ENCODE assay signal across 25 cellular contexts in the genomic region with DNA sequence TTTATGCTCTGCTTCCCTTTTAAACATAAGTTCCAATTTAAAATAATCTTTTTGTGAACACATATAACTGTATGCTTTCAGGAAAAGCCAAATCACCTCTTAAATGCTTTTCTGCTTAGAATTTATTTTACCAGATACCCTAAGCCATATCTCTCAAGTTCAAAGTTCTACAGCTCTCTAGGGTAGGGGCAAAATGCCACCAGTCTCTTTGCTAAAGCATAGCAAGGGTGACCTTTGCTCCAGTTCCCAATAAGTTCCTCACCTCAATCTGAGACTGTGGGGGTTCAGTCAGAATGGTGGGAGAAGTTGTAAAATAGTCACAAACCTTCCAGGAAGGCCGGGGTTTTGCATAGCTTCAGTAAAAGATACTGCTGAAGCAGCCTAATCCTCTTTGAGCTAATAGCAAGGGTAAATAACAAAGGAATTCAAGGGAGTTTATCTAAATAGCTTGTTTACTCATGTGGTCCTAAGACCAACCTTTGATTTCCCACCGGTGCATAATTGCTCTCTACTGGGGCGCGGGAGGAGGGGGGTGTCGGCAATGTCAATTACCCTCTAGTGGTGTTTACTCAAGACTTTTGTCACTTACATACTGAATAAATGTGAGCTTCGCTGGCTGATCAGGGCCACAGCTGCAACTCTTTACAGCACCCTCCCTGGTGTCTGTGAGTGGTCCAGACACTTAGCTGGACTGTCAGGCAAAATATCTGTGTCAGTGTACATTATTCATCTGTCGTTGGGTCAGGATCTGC.
DNase-seq lines count a peak whose midpoint lies in the region; ATAC-seq and TF ChIP-seq lines count a peak whose summit lies in the region.
"Had no signal": no experiment of that assay in that cellular context is flagged by ENCODE, and none has a peak within 500 bp of the region (broad histone marks: within the 10 kb centered on the region; RNA-seq: fewer than 3 reads in every experiment).

No MANE protein-coding gene starts in this region.

- POLR2A ChIA-PET in MCF 10A (lab: Yijun Ruan, JAX): interaction anchor here (0.6 kb wide), 1 partner anchor 1290 kb away, joined by 3 read pairs; no protein-coding TSS in a partner anchor

- intact Hi-C loops in Right ventricle myocardium inferior (cut with DNase I): no loop called here
- intact Hi-C loops in left ventricle myocardium inferior (cut with micrococcal nuclease): no loop called here
- intact Hi-C loops in right lobe of liver (cut with DNase I): no loop called here
- intact Hi-C loops in upper lobe of right lung (cut with DNase I): no loop called here
- intact Hi-C loops in MCF 10A (cut with micrococcal nuclease): no loop called here

- no peak overlapping the region for H3K4me3 Mint-ChIP-seq in MCF 10A (ENCODE audit: unreplicated experiment)
- H3K4me3 Mint-ChIP-seq: activated CD8-positive, alpha-beta T cell treated with anti-CD3 and anti-CD28 coated beads for 36 hours; activated naive CD8-positive, alpha-beta T cell treated with anti-CD3 and anti-CD28 coated beads, Interleukin-2, amount 10 ng/mL, durations not matched to agents 7 days and 5 days; CD8-positive, alpha-beta T cell; central memory CD8-positive, alpha-beta T cell; HFFc6 had no signal

- no peak overlapping the region for H3K9ac ChIP-seq in NT2/D1 (ENCODE audit: insufficient read length, low read depth)

- TF ChIP-seq CTCF in left ventricle myocardium inferior (IDR thresholded peaks at IDR 0.05; ENCODE audit: borderline replicate concordance) (no peak), right lobe of liver (IDR thresholded peaks at IDR 0.05) (no peak), upper lobe of right lung (IDR thresholded peaks at IDR 0.05) (no peak), MCF 10A (IDR thresholded peaks at IDR 0.05; ENCODE audit: unreplicated experiment) (no peak)

- no peak for TF ChIP-seq POLR2A in right lobe of liver (IDR thresholded peaks at IDR 0.05)

- no peaks in the 10 kb centered on the region for H3K36me3 Mint-ChIP-seq in MCF 10A (ENCODE audit: insufficient read depth, unreplicated experiment)
- H3K36me3 Mint-ChIP-seq: activated naive CD8-positive, alpha-beta T cell treated with anti-CD3 and anti-CD28 coated beads, Interleukin-2, amount 10 ng/mL, durations not matched to agents 7 days and 5 days; CD8-positive, alpha-beta T cell had no signal

- CTCF ChIA-PET in MCF 10A (lab: Yijun Ruan, JAX): no interaction called here

- H3K9me3 ChIP-seq in left ventricle myocardium inferior (replicated peaks) (peaks cover 25% of the 10 kb centered on the region), NT2/D1 (ENCODE audit: insufficient read depth, low read length) (peaks cover 16% of the 10 kb centered on the region), right lobe of liver (no peaks in the 10 kb centered on the region), upper lobe of right lung (no peaks in the 10 kb centered on the region)
- H3K9me3 ChIP-seq: tibial artery had no signal

- DNase-seq in Right ventricle myocardium inferior (ENCODE audit: missing footprints) (no peak), left ventricle myocardium inferior (no peak), NT2/D1 (ENCODE audit: low read depth, low spot score) (peak; percentile 68), right lobe of liver (no peak), upper lobe of right lung (no peak), SHP77 (lab: John Stamatoyannopoulos, UW) (no peak), MCF 10A (ENCODE audit: unreplicated experiment) (no peak)
- DNase-seq: activated CD4-positive, CD25-positive, alpha-beta regulatory T cell treated with anti-CD3 and anti-CD28 coated beads, Interleukin-2, amount 50 U/mL, for 72 hours; activated CD8-positive, alpha-beta T cell treated with anti-CD3 and anti-CD28 coated beads for 36 hours; activated effector memory CD4-positive, alpha-beta T cell treated with anti-CD3 and anti-CD28 coated beads, Interleukin-2, amount 50 U/mL, for 16 hours; activated naive CD8-positive, alpha-beta T cell treated with anti-CD3 and anti-CD28 coated beads, Interleukin-2, amount 10 ng/mL, durations not matched to agents 7 days and 5 days; CD8-positive, alpha-beta T cell; DMS153; HFFc6; KBM-7; NCI-H1694; PC-3; posterior cingulate gyrus; SHP77 treated with DMSO at 0.1 percent for 48 hours; stimulated activated CD8-positive, alpha-beta memory T cell treated with anti-CD3 and anti-CD28 coated beads, Interleukin-4, amount 100 ng/mL, for 48 hours; stomach; T-helper 1 cell; tibial artery had no signal

- no peaks in the 10 kb centered on the region for H3K9me3 Mint-ChIP-seq in MCF 10A (ENCODE audit: unreplicated experiment)
- H3K9me3 Mint-ChIP-seq: activated CD8-positive, alpha-beta T cell treated with anti-CD3 and anti-CD28 coated beads for 36 hours had no signal

- peak; percentile 54 for ATAC-seq in Right ventricle myocardium inferior
- ATAC-seq in right lobe of liver: peak; percentile 61 to 89 (median 73)
- ATAC-seq in upper lobe of right lung: peak; percentile 58
- no peak for ATAC-seq in HG02588 (IDR thresholded peaks at IDR 0.05; ENCODE audit: unreplicated experiment)
- ATAC-seq: activated CD8-positive, alpha-beta T cell treated with anti-CD3 and anti-CD28 coated beads for 36 hours; CD8-positive, alpha-beta T cell; PC-3 had no signal

- H3K36me3 ChIP-seq in left ventricle myocardium inferior: no peaks in the 10 kb centered on the region
- no peaks in the 10 kb centered on the region for H3K36me3 ChIP-seq in NT2/D1 (ENCODE audit: insufficient read depth, insufficient read length, low read length)
- no peaks in the 10 kb centered on the region for H3K36me3 ChIP-seq in right lobe of liver
- no peaks in the 10 kb centered on the region for H3K36me3 ChIP-seq in upper lobe of right lung
- H3K36me3 ChIP-seq: stomach, tibial artery had no signal

- H3K4me1 Mint-ChIP-seq in MCF 10A (ENCODE audit: insufficient read depth, unreplicated experiment): no peaks in the 10 kb centered on the region
- H3K4me1 Mint-ChIP-seq: activated naive CD8-positive, alpha-beta T cell treated with anti-CD3 and anti-CD28 coated beads, Interleukin-2, amount 10 ng/mL, durations not matched to agents 7 days and 5 days; central memory CD8-positive, alpha-beta T cell had no signal

- WGBS in right lobe of liver (ENCODE audit: insufficient coverage, low coverage, low lambda C conversion rate, missing lambda C conversion rate): 10% methylated on average over 7 of the region's 7 CpGs

- H3K27ac ChIP-seq in left ventricle myocardium inferior (replicated peaks) (no peak overlapping the region), right lobe of liver (no peak overlapping the region), upper lobe of right lung (no peak overlapping the region)
- H3K27ac ChIP-seq: stomach, tibial artery had no signal

- no TSS peak for BruUV-seq in MCF 10A (replicated peaks; lab: Mats Ljungman, UMichigan)

- H3K27me3 ChIP-seq in left ventricle myocardium inferior (ENCODE audit: low read depth) (no peaks in the 10 kb centered on the region), NT2/D1 (ENCODE audit: insufficient read depth, insufficient read length) (peaks cover 9% of the 10 kb centered on the region), right lobe of liver (no peaks in the 10 kb centered on the region), upper lobe of right lung (no peaks in the 10 kb centered on the region)
- H3K27me3 ChIP-seq: stomach, tibial artery had no signal

- H3K4me1 ChIP-seq in left ventricle myocardium inferior (no peaks in the 10 kb centered on the region), NT2/D1 (ENCODE audit: insufficient read depth, insufficient read length) (no peaks in the 10 kb centered on the region), right lobe of liver (no peaks in the 10 kb centered on the region), upper lobe of right lung (no peaks in the 10 kb centered on the region)
- H3K4me1 ChIP-seq: stomach, tibial artery had no signal

- H3K4me3 ChIP-seq in left ventricle myocardium inferior: no peak overlapping the region
- no peak overlapping the region for H3K4me3 ChIP-seq in NT2/D1 (ENCODE audit: insufficient read length, low read depth)
- no peak overlapping the region for H3K4me3 ChIP-seq in right lobe of liver
- H3K4me3 ChIP-seq in upper lobe of right lung: no peak overlapping the region
- H3K4me3 ChIP-seq: stomach, tibial artery had no signal

- H3K27me3 Mint-ChIP-seq in MCF 10A (ENCODE audit: insufficient read depth, unreplicated experiment): no peaks in the 10 kb centered on the region
- H3K27me3 Mint-ChIP-seq: activated naive CD8-positive, alpha-beta T cell treated with anti-CD3 and anti-CD28 coated beads, Interleukin-2, amount 10 ng/mL, durations not matched to agents 7 days and 5 days; central memory CD8-positive, alpha-beta T cell had no signal

- H3K27ac Mint-ChIP-seq in MCF 10A (ENCODE audit: low read depth, unreplicated experiment): no peak overlapping the region
- H3K27ac Mint-ChIP-seq: activated CD8-positive, alpha-beta T cell treated with anti-CD3 and anti-CD28 coated beads for 36 hours; activated naive CD8-positive, alpha-beta T cell treated with anti-CD3 and anti-CD28 coated beads, Interleukin-2, amount 10 ng/mL, durations not matched to agents 7 days and 5 days; CD8-positive, alpha-beta T cell; HFFc6 had no signal
